8 cellular contexts compared by ENCODE assay signal in genomic region chr11:9573054-9573774, GRCh38. TPM values are rescaled to one million over a fixed set of nuclear protein-coding genes. Genes with fewer than 3 reads are reported as not detected.
DNase-seq lines count a peak whose midpoint lies in the region; ATAC-seq and TF ChIP-seq lines count a peak whose summit lies in the region.

Gene WEE1 (plus strand): TSS chr11:9573670. CDS start chr11:9573934, 264 bp downstream.

- peak; percentile 86 for ATAC-seq in GM18502 (IDR thresholded peaks at IDR 0.05; ENCODE audit: poor library complexity, unreplicated experiment)
- ATAC-seq in HG02943 (IDR thresholded peaks at IDR 0.05; ENCODE audit: low read depth, unreplicated experiment) = peak; percentile 87
- ATAC-seq in T-helper 17 cell = peak; percentile 89
- peak; percentile 94 for ATAC-seq in left ventricle myocardium superior

- peaks cover 5% of the 10 kb centered on the region for H3K36me3 Mint-ChIP-seq in T-helper 17 cell (ENCODE audit: low read depth)

- H3K9me3 ChIP-seq in T-helper 17 cell (ENCODE audit: control insufficient read depth, low read length, poor library complexity, severe bottlenecking) = no peaks in the 10 kb centered on the region
- H3K9me3 ChIP-seq in prostate gland = no peaks in the 10 kb centered on the region

- H3K27ac Mint-ChIP-seq in T-helper 17 cell = peak within 1 kb of the TSS; percentile 97

- peaks cover 37% of the 10 kb centered on the region for H3K4me1 Mint-ChIP-seq in T-helper 17 cell

- no peaks in the 10 kb centered on the region for H3K36me3 ChIP-seq in prostate gland

- TF ChIP-seq CTCF in prostate gland (IDR thresholded peaks at IDR 0.05) = no peak

- peak within 1 kb of the TSS; percentile 95 for H3K4me3 Mint-ChIP-seq in T-helper 17 cell

- TF ChIP-seq POLR2A in prostate gland (IDR thresholded peaks at IDR 0.05) = peak; percentile 92

- H3K27me3 ChIP-seq in prostate gland (replicated peaks; ENCODE audit: insufficient read depth) = no peaks in the 10 kb centered on the region

- H3K4me1 ChIP-seq in prostate gland (replicated peaks) = peaks cover 8% of the 10 kb centered on the region

- peak within 1 kb of the TSS; percentile 77 for H3K4me3 ChIP-seq in prostate gland

- H3K27me3 Mint-ChIP-seq in T-helper 17 cell = no peaks in the 10 kb centered on the region

- intact Hi-C loops in left ventricle myocardium superior (cut with micrococcal nuclease) (loop anchor here (10.0 kb wide), 1 partner anchor 48 kb away; no protein-coding TSS in a partner anchor), prostate gland (cut with DNase I) (loop anchor here (10.0 kb wide), 1 partner anchor 732 kb away; the partner anchor contains the start of gene ADM)

- WGBS in prostate gland = 1% methylated on average over 38 of the region's 73 CpGs

- peak within 1 kb of the TSS; percentile 93 to 99 for H3K27ac ChIP-seq in prostate gland

- peak; percentile 98 to 99 for DNase-seq in NCI-H187 (lab: John Stamatoyannopoulos, UW)
- peak; percentile 94 to 95 (median 95) for DNase-seq in T-helper 17 cell
- peak; percentile 38 to 94 (median 86) for DNase-seq in amygdala (lab: John Stamatoyannopoulos, UW)
- peak; percentile 99 for DNase-seq in left ventricle myocardium superior
- DNase-seq in prostate gland (ENCODE audit: low spot score) = peak; percentile 98
- peak; percentile 99 for DNase-seq in ureter (ENCODE audit: low spot score)

RNA-seq across cellular contexts. Expression of gene WEE1, which starts in this region (rescaled TPM):
- total RNA-seq in T-helper 17 cell (10 to 100 TPM; 20.8 to 24.9 TPM), left ventricle myocardium superior (38.3 TPM), prostate gland (10 to 100 TPM; 31.0 to 33.1 TPM), ureter (65.3 TPM)

Comparison
In these comparisons a context has a peak if more than half of its experiments do, and no peak if none do; other contexts are left out.
1. Peak in every context shown above with its lines: DNase-seq, ATAC-seq, H3K4me3 ChIP-seq and H3K27ac ChIP-seq.